In the genomic region with DNA sequence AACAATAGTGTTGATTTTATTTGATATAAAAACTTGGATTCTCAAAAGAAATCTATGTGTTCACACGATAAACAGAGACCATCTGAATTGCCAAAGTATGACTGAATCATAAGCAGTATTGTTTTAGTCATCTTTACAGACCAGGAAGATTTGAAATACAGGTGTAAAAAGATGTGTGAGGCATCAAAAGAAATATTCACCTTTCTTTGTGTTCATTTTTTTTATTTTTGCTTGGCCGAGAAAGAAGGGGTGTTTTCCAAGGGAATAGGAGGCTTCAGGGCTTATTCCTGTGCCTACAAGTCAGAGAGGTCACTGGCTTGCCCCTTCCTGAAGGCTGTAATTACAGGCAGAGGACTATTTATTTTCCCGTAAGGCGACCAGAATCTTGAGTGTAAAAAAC, we compare ENCODE assay signal across 19 cellular contexts. TPM values are rescaled to one million over a fixed set of nuclear protein-coding genes. Genes with fewer than 3 reads are reported as not detected.
DNase-seq lines count a peak whose midpoint lies in the region; ATAC-seq, FAIRE-seq and TF ChIP-seq lines count a peak whose summit lies in the region.
"Had no signal": no experiment of that assay in that cellular context is flagged by ENCODE, and none has a peak within 500 bp of the region (broad histone marks: within the 10 kb centered on the region; RNA-seq: fewer than 3 reads in every experiment).

No MANE protein-coding gene starts in this region.

- H3K9me3 Mint-ChIP-seq in T-helper 2 cell treated with Interferon-gamma antibody and Interleukin-4, amounts not matched to agents 5 μg/mL and 100 μg/mL, for 36 hours, result no peaks in the 10 kb centered on the region
- no peaks in the 10 kb centered on the region for H3K9me3 Mint-ChIP-seq in type B pancreatic cell
- H3K9me3 Mint-ChIP-seq: CD4-positive, alpha-beta memory T cell had no signal

- no peak overlapping the region for H3K9ac ChIP-seq in SK-N-SH

- no peak for TF ChIP-seq CTCF in SK-N-SH (IDR thresholded peaks at IDR 0.05)
- no peak for TF ChIP-seq CTCF in foreskin keratinocyte (conservative IDR thresholded peaks at IDR 0.05)
- no peak for TF ChIP-seq CTCF in thyroid gland (IDR thresholded peaks at IDR 0.05)
- no peak for TF ChIP-seq CTCF in type B pancreatic cell (conservative IDR thresholded peaks at IDR 0.05)
- no peak for TF ChIP-seq CTCF in transverse colon (IDR thresholded peaks at IDR 0.05)

- CTCF ChIA-PET in SK-N-SH (lab: Yijun Ruan, JAX), result interaction anchor here (0.9 kb wide), 1 partner anchor 120 kb away, joined by 3 read pairs; no protein-coding TSS in a partner anchor

- H3K4me3 ChIP-seq in SK-N-SH (ENCODE audit: low read depth in 2 of 2, low read length in 1 of 2), result no peak overlapping the region
- H3K4me3 ChIP-seq in thyroid gland (replicated peaks in 1 of 3), result no peak overlapping the region
- no peak overlapping the region for H3K4me3 ChIP-seq in transverse colon
- H3K4me3 ChIP-seq: Peyer's patch had no signal

- intact Hi-C loops in thyroid gland (cut with DNase I) (no loop called here), transverse colon (cut with DNase I; ENCODE audit: low total_unique reads) (no loop called here)

- H3K4me2 ChIP-seq in SK-N-SH, result no peak overlapping the region

- no peaks in the 10 kb centered on the region for H3K4me1 Mint-ChIP-seq in T-helper 2 cell treated with Interferon-gamma antibody and Interleukin-4, amounts not matched to agents 5 μg/mL and 100 μg/mL, for 36 hours (ENCODE audit: low read depth)
- peaks cover 30% of the 10 kb centered on the region for H3K4me1 Mint-ChIP-seq in type B pancreatic cell (ENCODE audit: unreplicated experiment)
- H3K4me1 Mint-ChIP-seq: CD4-positive, alpha-beta memory T cell had no signal

- 23% methylated on average over 4 of the region's 4 CpGs for WGBS in SK-N-SH (ENCODE audit: low lambda C conversion rate)
- 89 to 90% methylated on average over 4 of the region's 4 CpGs for WGBS in thyroid gland, 2 donors
- 87 to 94% methylated on average over 4 of the region's 4 CpGs for WGBS in transverse colon (ENCODE audit: low coverage in 1 of 2), 2 donors

- H3K9me3 ChIP-seq in SK-N-SH (no peaks in the 10 kb centered on the region), thyroid gland (no peaks in the 10 kb centered on the region), transverse colon (no peaks in the 10 kb centered on the region)
- H3K9me3 ChIP-seq: Peyer's patch had no signal

- H3K36me3 ChIP-seq in SK-N-SH (replicated peaks in 1 of 2; ENCODE audit: control insufficient read depth in 1 of 2, insufficient read depth in 2 of 2, low read length in 1 of 2) (peaks cover 0 to 8% of the 10 kb centered on the region in 2 experiments), thyroid gland (no peaks in the 10 kb centered on the region), transverse colon (no peaks in the 10 kb centered on the region)
- H3K36me3 ChIP-seq: Peyer's patch had no signal

- H3K27ac Mint-ChIP-seq in T-helper 2 cell treated with Interferon-gamma antibody and Interleukin-4, amounts not matched to agents 5 μg/mL and 100 μg/mL, for 36 hours, result no peak overlapping the region
- H3K27ac Mint-ChIP-seq in type B pancreatic cell, result no peak overlapping the region
- H3K27ac Mint-ChIP-seq: CD4-positive, alpha-beta memory T cell had no signal

- no peak for TF ChIP-seq RAD21 in SK-N-SH (IDR thresholded peaks at IDR 0.05; ENCODE audit: low read length)

- H3K9me2 ChIP-seq in SK-N-SH, result no peaks in the 10 kb centered on the region

- ATAC-seq in SK-N-SH treated with all-trans-retinoic acid at 6 μM for 48 hours (no peak), foreskin keratinocyte (peak; percentile 43)

- FAIRE-seq in RCC 7860 (lab: Jason Lieb, UNC), result peak; percentile 72
- FAIRE-seq: GM12891, GM18507 had no signal

- DNase-seq in SK-N-SH, result no peak
- no peak for DNase-seq in RCC 7860 (ENCODE audit: low spot score)
- DNase-seq in foreskin keratinocyte, result no peak
- DNase-seq in thyroid gland, result no peak
- DNase-seq in T-helper 2 cell treated with Interferon-gamma antibody and Interleukin-4, amounts not matched to agents 5 μg/mL and 100 μg/mL, for 36 hours (ENCODE audit: low spot score), result no peak
- DNase-seq in type B pancreatic cell (ENCODE audit: extremely low spot score, unreplicated experiment), result no peak
- DNase-seq in transverse colon, result no peak
- DNase-seq: 8988T; CD4-positive, alpha-beta memory T cell; GF-D8; GOT3; MV-4-11; NCI-H1417 treated with DMSO at 0.1 percent for 48 hours; NCI-H1930; Peyer's patch; SHP77 had no signal

- H3K27me3 Mint-ChIP-seq in T-helper 2 cell treated with Interferon-gamma antibody and Interleukin-4, amounts not matched to agents 5 μg/mL and 100 μg/mL, for 36 hours (ENCODE audit: low read depth), result no peaks in the 10 kb centered on the region
- H3K27me3 Mint-ChIP-seq in type B pancreatic cell, result no peaks in the 10 kb centered on the region

- peaks cover 28% of the 10 kb centered on the region for H3F3A ChIP-seq in SK-N-SH (replicated peaks; ENCODE audit: insufficient read depth)

- POLR2A ChIA-PET in SK-N-SH (lab: Yijun Ruan, JAX), result no interaction called here

- no peak for TF ChIP-seq EP300 in SK-N-SH (IDR thresholded peaks at IDR 0.05; ENCODE audit: borderline replicate concordance in 1 of 2, low read depth in 1 of 2, low read length in 1 of 2)
- TF ChIP-seq EP300 in transverse colon (IDR thresholded peaks at IDR 0.05; ENCODE audit: low read depth), result no peak

- peaks cover 2 to 12% of the 10 kb centered on the region in 2 experiments for H3K4me1 ChIP-seq in SK-N-SH (ENCODE audit: control insufficient read depth in 1 of 2, insufficient read depth in 2 of 2, low read depth in 1 of 2, low read length in 1 of 2)
- H3K4me1 ChIP-seq in foreskin keratinocyte, result peaks cover 67% of the 10 kb centered on the region
- H3K4me1 ChIP-seq in thyroid gland, result peaks cover 37 to 59% of the 10 kb centered on the region in 2 donors
- H3K4me1 ChIP-seq in transverse colon, result peaks cover 0 to 8% (median 3%) of the 10 kb centered on the region in 4 donors
- H3K4me1 ChIP-seq: Peyer's patch had no signal

- in situ Hi-C loops in transverse colon (cut with MboI; ENCODE audit: low pct_ligation_motif_present in 1 of 4, low pct_unique_long_range_greater_than_20kb in 1 of 4, low sequenced_read_pairs in 3 of 4), result no loop called here

- no peak for TF ChIP-seq POLR2A in thyroid gland (IDR thresholded peaks at IDR 0.05)
- TF ChIP-seq POLR2A in transverse colon (IDR thresholded peaks at IDR 0.05), result no peak

- H4K20me1 ChIP-seq in SK-N-SH (ENCODE audit: insufficient read depth), result no peaks in the 10 kb centered on the region

- H3K27ac ChIP-seq in SK-N-SH (ENCODE audit: low read depth in 2 of 2, low read length in 1 of 2) (peak overlapping the region; percentile 64 to 87; a peak in 1 of 4 replicates), foreskin keratinocyte (peak overlapping the region; percentile 64), thyroid gland (peak overlapping the region; percentile 51 to 61 (median 56)), transverse colon (no peak overlapping the region)
- H3K27ac ChIP-seq: Peyer's patch had no signal

- peaks cover 55% of the 10 kb centered on the region for H3K79me2 ChIP-seq in SK-N-SH (ENCODE audit: insufficient read depth)

- H3K36me3 Mint-ChIP-seq in T-helper 2 cell treated with Interferon-gamma antibody and Interleukin-4, amounts not matched to agents 5 μg/mL and 100 μg/mL, for 36 hours (ENCODE audit: low read depth), result no peaks in the 10 kb centered on the region
- H3K36me3 Mint-ChIP-seq in type B pancreatic cell, result peaks cover 5% of the 10 kb centered on the region
- H3K36me3 Mint-ChIP-seq: CD4-positive, alpha-beta memory T cell had no signal

- no peaks in the 10 kb centered on the region; the same call in 1 of the 2 replicates for H3K27me3 ChIP-seq in SK-N-SH (ENCODE audit: insufficient read depth)
- H3K27me3 ChIP-seq in foreskin keratinocyte, result no peaks in the 10 kb centered on the region
- no peaks in the 10 kb centered on the region for H3K27me3 ChIP-seq in thyroid gland
- no peaks in the 10 kb centered on the region for H3K27me3 ChIP-seq in transverse colon
- H3K27me3 ChIP-seq: Peyer's patch had no signal

- H3K4me3 Mint-ChIP-seq in T-helper 2 cell treated with Interferon-gamma antibody and Interleukin-4, amounts not matched to agents 5 μg/mL and 100 μg/mL, for 36 hours, result no peak overlapping the region
- H3K4me3 Mint-ChIP-seq in type B pancreatic cell, result no peak overlapping the region
- H3K4me3 Mint-ChIP-seq: CD4-positive, alpha-beta memory T cell had no signal

- H2AFZ ChIP-seq in SK-N-SH (ENCODE audit: low read depth), result no peak overlapping the region

TF ChIP-seq in SK-N-SH, 30 proteins besides CTCF, POLR2A, EP300 and RAD21 (continues in another document):
- TF ChIP-seq, protein P1, sequence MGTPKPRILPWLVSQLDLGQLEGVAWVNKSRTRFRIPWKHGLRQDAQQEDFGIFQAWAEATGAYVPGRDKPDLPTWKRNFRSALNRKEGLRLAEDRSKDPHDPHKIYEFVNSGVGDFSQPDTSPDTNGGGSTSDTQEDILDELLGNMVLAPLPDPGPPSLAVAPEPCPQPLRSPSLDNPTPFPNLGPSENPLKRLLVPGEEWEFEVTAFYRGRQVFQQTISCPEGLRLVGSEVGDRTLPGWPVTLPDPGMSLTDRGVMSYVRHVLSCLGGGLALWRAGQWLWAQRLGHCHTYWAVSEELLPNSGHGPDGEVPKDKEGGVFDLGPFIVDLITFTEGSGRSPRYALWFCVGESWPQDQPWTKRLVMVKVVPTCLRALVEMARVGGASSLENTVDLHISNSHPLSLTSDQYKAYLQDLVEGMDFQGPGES (IDR thresholded peaks at IDR 0.05; ENCODE audit: low read depth, low read length), result no peak
- no peak for TF ChIP-seq MXI1 (IDR thresholded peaks at IDR 0.05; ENCODE audit: low read depth, low read length)
- no peak for TF ChIP-seq FOXJ3 (CRISPR knock-in tag; IDR thresholded peaks at IDR 0.05)

RNA-seq across cellular contexts. Expression of a gene that starts 37.3 kb away (rescaled TPM):
- polyA plus RNA-seq in SK-N-SH (2012; rRNA removed), result 38.7 and 61.6 TPM in 2 replicates
- polyA plus RNA-seq in SK-N-SH (2012; cell fraction: cytosol; rRNA removed), result 51.7 and 56.2 TPM in 2 replicates
- polyA plus RNA-seq in SK-N-SH (2012; cell fraction: nucleus; rRNA removed), result 23.8 and 45.1 TPM in 2 replicates
- 147 and 157 TPM in 2 replicates for total RNA-seq in foreskin keratinocyte
- polyA plus RNA-seq in foreskin keratinocyte, result 26.7 and 30.7 TPM in 2 replicates
- 10 to 100 TPM; 41.5 to 59.6 (median 52.7) TPM for total RNA-seq in thyroid gland
- total RNA-seq in type B pancreatic cell (ENCODE audit: low replicate concordance), result 34.2 and 49.1 TPM in 2 replicates
- total RNA-seq in transverse colon, result 10 to 100 TPM in 3 of 4 donors, 1 to 10 TPM in 1; 6.4 to 35.5 (median 20.3) TPM
- polyA plus RNA-seq: CD4-positive, alpha-beta memory T cell had no signal

Comparison
In these comparisons a context has a peak if more than half of its experiments do, and no peak if none do; other contexts are left out.
1. H3K27ac ChIP-seq: peak in SK-N-SH (2 of 2), foreskin keratinocyte (single experiment) and thyroid gland (3 of 3); none in transverse colon (0 of 4).